ENCODE assay signal across 8 cellular contexts in the genomic region with DNA sequence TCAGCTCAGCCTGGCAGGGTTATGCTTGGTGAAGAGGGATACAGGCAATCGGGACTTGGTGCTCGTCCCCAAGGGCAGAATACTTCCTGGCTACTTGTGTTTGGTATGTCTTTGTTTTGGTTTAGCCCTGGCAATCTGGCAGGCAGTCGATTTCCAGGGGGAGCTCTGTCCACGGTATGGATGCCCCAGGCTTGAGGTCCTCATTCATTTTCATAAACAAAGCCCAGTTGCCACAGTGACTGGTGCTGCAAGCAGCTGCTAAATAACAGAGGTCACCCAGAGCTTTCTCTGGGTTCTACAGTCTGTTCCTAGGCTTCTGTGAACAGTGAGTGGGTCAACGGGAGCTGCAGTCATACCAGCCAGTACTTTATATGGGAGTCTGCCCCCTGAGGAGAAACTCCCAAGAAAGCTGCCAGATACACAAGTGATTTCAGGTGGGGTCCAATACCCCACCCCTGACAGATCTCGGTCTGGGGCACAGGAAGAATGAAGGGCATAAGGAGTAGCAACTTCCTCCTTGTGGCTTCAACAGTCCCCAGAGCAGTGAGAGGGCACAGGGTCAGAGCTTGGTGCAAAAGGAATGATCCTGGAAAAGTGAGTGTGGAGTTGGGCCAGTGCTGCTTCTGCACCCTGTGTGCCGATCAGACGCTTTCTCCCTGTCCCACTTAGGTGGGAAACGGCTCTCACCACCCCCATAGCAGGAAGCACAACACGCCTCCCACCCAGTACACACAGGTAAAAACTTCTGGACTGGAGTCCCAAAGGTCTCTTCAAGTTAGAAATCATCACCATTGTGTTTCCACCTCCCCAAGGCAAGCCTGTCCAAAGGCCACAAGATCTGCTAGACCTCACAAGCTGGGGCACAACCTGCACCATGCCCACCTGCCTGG. TPM values are rescaled to one million over a fixed set of nuclear protein-coding genes. Genes with fewer than 3 reads are reported as not detected.
A peak's percentile ranks its signal among the peaks of the same experiment; 100 is the strongest.
DNase-seq lines count a peak whose midpoint lies in the region; ATAC-seq and TF ChIP-seq lines count a peak whose summit lies in the region.

No MANE protein-coding gene starts in this region.

- TF ChIP-seq CTCF in retinal pigment epithelial cell (conservative IDR thresholded peaks at IDR 0.05; ENCODE audit: low read depth, low read length): peak; percentile 61

- DNase-seq in ELR (ENCODE audit: low read depth) (peak; percentile 77), SW480 (ENCODE audit: low spot score) (peak; percentile 13), Right ventricle myocardium inferior (ENCODE audit: missing footprints) (peak; percentile 77), retinal pigment epithelial cell (ENCODE audit: low read depth) (peak; percentile 66), NCI-H1930 (lab: John Stamatoyannopoulos, UW) (no peak)
- no peak for DNase-seq in stimulated activated CD8-positive, alpha-beta memory T cell treated with anti-CD3 and anti-CD28 coated beads, Interleukin-4, amount 100 ng/mL, for 48 hours
- no peak for DNase-seq in stimulated activated CD4-positive, alpha-beta T cell treated with anti-CD3 and anti-CD28 coated beads, Interleukin-4, amount 100 ng/mL, for 24 hours

- intact Hi-C loops in Right ventricle myocardium inferior (cut with DNase I): loop anchor here (2.0 to 5.0 kb wide), 2 partner anchors 230 to 318 kb away; no protein-coding TSS in a partner anchor

- H3K4me3 ChIP-seq in retinal pigment epithelial cell (ENCODE audit: low read length): no peak overlapping the region

- ATAC-seq in Right ventricle myocardium inferior (peak; percentile 76), HG03097 (IDR thresholded peaks at IDR 0.05; ENCODE audit: low FRiP score, unreplicated experiment) (no peak)

RNA-seq across cellular contexts. Expression of a gene that starts 55.5 kb away (rescaled TPM):
- total RNA-seq in Right ventricle myocardium inferior: 36.3 TPM

Comparison
In these comparisons a context has a peak if more than half of its experiments do, and no peak if none do; other contexts are left out.
1. DNase-seq: peak in ELR (single experiment), SW480 (single experiment), Right ventricle myocardium inferior (single experiment) and retinal pigment epithelial cell (single experiment); none in stimulated activated CD8-positive, alpha-beta memory T cell treated with anti-CD3 and anti-CD28 coated beads, Interleukin-4, amount 100 ng/mL, for 48 hours (single experiment), stimulated activated CD4-positive, alpha-beta T cell treated with anti-CD3 and anti-CD28 coated beads, Interleukin-4, amount 100 ng/mL, for 24 hours (single experiment) and NCI-H1930 (0 of 2).